ENCODE assay signal across 8 cellular contexts in the genomic region with DNA sequence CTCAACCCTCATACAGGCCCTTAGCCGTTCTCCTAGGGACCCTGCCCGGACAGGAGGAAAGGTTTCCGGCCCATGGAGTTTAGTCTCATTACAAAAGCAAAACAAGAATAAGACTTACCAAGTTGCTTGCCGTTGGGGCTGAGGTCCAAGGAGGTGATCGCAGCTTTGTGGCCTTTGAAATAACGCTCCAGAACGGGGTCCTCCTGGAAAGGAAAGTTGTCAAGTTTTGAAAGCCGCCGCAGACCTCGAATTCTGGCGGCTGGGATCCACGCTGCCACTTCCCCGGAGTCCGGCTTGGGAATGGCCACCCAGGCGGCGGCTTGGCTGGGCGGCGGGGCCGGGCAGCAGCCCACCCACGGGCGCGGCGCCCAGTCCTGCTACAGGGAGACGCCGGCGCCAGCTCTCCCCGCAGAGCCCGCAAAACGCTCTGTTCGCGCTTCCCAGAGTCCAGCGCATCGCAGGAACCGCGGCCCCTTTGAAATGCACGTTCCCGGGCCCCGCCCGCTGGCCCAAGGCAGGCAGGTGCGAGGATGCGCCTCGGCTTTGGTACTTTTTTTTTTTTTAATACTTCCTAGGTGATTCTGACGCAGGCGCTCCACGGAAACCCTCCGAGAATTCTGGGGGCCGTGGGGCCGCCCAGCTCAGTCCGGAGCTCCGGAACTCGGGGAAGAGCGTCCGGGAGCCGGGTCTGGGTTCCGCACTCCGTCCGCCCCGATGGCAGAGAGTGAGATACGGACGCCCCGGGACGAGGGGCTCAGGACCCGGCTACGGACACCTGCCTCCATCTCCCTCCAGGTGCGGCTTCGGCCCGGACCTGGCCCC. TPM values are rescaled to one million over a fixed set of nuclear protein-coding genes. Genes with fewer than 3 reads are reported as not detected.
DNase-seq lines count a peak whose midpoint lies in the region; ATAC-seq and TF ChIP-seq lines count a peak whose summit lies in the region.

No MANE protein-coding gene starts in this region.

- H3K27me3 ChIP-seq in KMS-11 (ENCODE audit: insufficient read depth, low read depth), result no peaks in the 10 kb centered on the region

- intact Hi-C loops in lower leg skin (cut with DNase I; ENCODE audit: low total_unique reads), result loop anchor here (10.0 kb wide), 2 partner anchors 480 to 510 kb away; no protein-coding TSS in a partner anchor

- no peaks in the 10 kb centered on the region for H3K36me3 ChIP-seq in KMS-11 (ENCODE audit: insufficient read depth)

- H3K79me2 ChIP-seq in KMS-11 (ENCODE audit: insufficient read depth, low read depth), result peaks cover 32% of the 10 kb centered on the region

- TF ChIP-seq CTCF in GM10266 (IDR thresholded peaks at IDR 0.05; ENCODE audit: control insufficient read depth, insufficient read depth, low read depth, missing control alignments), result no peak
- TF ChIP-seq CTCF in KMS-11 (conservative IDR thresholded peaks at IDR 0.05; ENCODE audit: low read depth, low read length), result no peak; the same call in none of the 2 replicates
- no peak for TF ChIP-seq CTCF in coronary artery (IDR thresholded peaks at IDR 0.05)
- TF ChIP-seq CTCF in lower leg skin (IDR thresholded peaks at IDR 0.05), result no peak

- ATAC-seq in GM21825 (IDR thresholded peaks at IDR 0.05; ENCODE audit: unreplicated experiment), result peak; percentile 20

- peak overlapping the region; percentile 3 for H3K4me3 ChIP-seq in KMS-11 (IDR thresholded peaks at IDR 0.05; ENCODE audit: insufficient read depth, low read depth, low read length)
- H3K4me3 ChIP-seq in coronary artery, result peak overlapping the region; percentile 97
- H3K4me3 ChIP-seq in lower leg skin (ENCODE audit: low read depth, poor library complexity, severe bottlenecking), result peak overlapping the region; percentile 97

- H3K27ac ChIP-seq in KMS-11, result peak overlapping the region; percentile 65
- H3K27ac ChIP-seq in coronary artery, result peak overlapping the region; percentile 92 to 97

- no peaks in the 10 kb centered on the region for H4K20me1 ChIP-seq in KMS-11 (ENCODE audit: insufficient read depth)

- H3K4me1 ChIP-seq in KMS-11 (ENCODE audit: low read depth, poor library complexity, severe bottlenecking), result peaks cover 55% of the 10 kb centered on the region

- DNase-seq in GM10266 (ENCODE audit: extremely low spot score), result peak; percentile 50
- DNase-seq in activated CD4-positive, CD25-positive, alpha-beta regulatory T cell (lab: John Stamatoyannopoulos, UW), result peak in 3 of 4 experiments; percentile 5 to 12 (median 8)
- DNase-seq in coronary artery (ENCODE audit: low spot score), result no peak
- peak in 1 of 2 donors; percentile 87 for DNase-seq in lower leg skin (ENCODE audit: low spot score in 2 of 2)
- DNase-seq in stimulated activated CD4-positive, alpha-beta T cell treated with anti-CD3 and anti-CD28 coated beads, TNF-alpha, amount 100 ng/mL, for 1 hour (ENCODE audit: low read depth in 3 of 3, low spot score in 1 of 3), result peak in 2 of 3 donors; percentile 5 to 32
- DNase-seq in SK-N-DZ (ENCODE audit: low spot score), result no peak

- H3K4me2 ChIP-seq in KMS-11, result peak overlapping the region; percentile 95

- H2AFZ ChIP-seq in KMS-11 (ENCODE audit: low read depth), result peak overlapping the region; percentile 92

- WGBS in lower leg skin, 2 donors, result 0% methylated on average over 40 to 61 of the region's 67 CpGs

- peak overlapping the region; percentile 74 for H3K9ac ChIP-seq in KMS-11

- no peak for TF ChIP-seq POLR2A in lower leg skin (IDR thresholded peaks at IDR 0.05)

RNA-seq across cellular contexts. Expression of gene GALNT4, which starts 0.6 kb away (rescaled TPM):
- total RNA-seq in lower leg skin, result 1 to 10 TPM; 1.4 to 5.5 (median 2.4) TPM
- polyA plus RNA-seq in SK-N-DZ (2014; cell fraction: cytosol; rRNA removed), result 0.12 and 2.4 TPM in 2 replicates
- 1.7 and 2.6 TPM in 2 replicates for polyA plus RNA-seq in SK-N-DZ (2014; cell fraction: nucleus; rRNA removed)

RNA-seq across cellular contexts. Expression of gene POC1B, which starts 0.6 kb away (rescaled TPM):
- total RNA-seq in lower leg skin, result 10 to 100 TPM; 10.5 to 15.9 (median 14.7) TPM
- 19.5 and 23.9 TPM in 2 replicates for polyA plus RNA-seq in SK-N-DZ (2014; cell fraction: cytosol; rRNA removed)
- polyA plus RNA-seq in SK-N-DZ (2014; cell fraction: nucleus; rRNA removed), result 17.4 and 28.5 TPM in 2 replicates

Comparison
In these comparisons a context has a peak if more than half of its experiments do, and no peak if none do; other contexts are left out.
1. DNase-seq: peak in GM10266 (single experiment), activated CD4-positive, CD25-positive, alpha-beta regulatory T cell (3 of 4) and stimulated activated CD4-positive, alpha-beta T cell treated with anti-CD3 and anti-CD28 coated beads, TNF-alpha, amount 100 ng/mL, for 1 hour (2 of 3); none in coronary artery (single experiment) and SK-N-DZ (single experiment).
2. H3K4me3 ChIP-seq: peak in every context shown above with its lines; median percentile 97 in coronary artery; 97 in lower leg skin; 3 in KMS-11.